ENCODE assay signal across 16 cellular contexts in the genomic region with DNA sequence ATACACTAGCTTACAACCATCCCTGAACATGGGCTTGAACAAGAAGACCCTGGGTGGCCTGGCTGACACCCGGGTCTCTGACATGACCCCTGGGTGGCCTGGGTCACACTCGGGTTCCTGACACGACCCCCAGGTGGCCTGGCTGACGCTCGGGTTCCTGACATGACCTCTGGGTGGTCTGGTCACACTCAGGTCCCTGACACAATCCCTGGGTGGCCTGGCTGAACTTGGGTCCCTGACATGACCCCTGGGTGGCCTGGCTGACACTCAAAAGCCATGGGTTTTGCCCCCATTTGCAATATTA. TPM values are rescaled to one million over a fixed set of nuclear protein-coding genes. Genes with fewer than 3 reads are reported as not detected.
DNase-seq lines count a peak whose midpoint lies in the region; ATAC-seq and TF ChIP-seq lines count a peak whose summit lies in the region.
"Had no signal": no experiment of that assay in that cellular context is flagged by ENCODE, and none has a peak within 500 bp of the region (broad histone marks: within the 10 kb centered on the region; RNA-seq: fewer than 3 reads in every experiment).

No MANE protein-coding gene starts in this region.

- peak overlapping the region; percentile 36 for H3K27ac ChIP-seq in CD4-positive, alpha-beta T cell (ENCODE audit: low read depth, low read length)
- H3K27ac ChIP-seq in uterus = no peak overlapping the region
- H3K27ac ChIP-seq: 22Rv1, Peyer's patch had no signal

- H3K36me3 ChIP-seq in uterus = no peaks in the 10 kb centered on the region

- H3K36me3 Mint-ChIP-seq in T-helper 1 cell treated with Interleukin-12 subunit alpha and Interleukin-12 subunit beta and Interleukin-4 antibody, amounts not matched to agents 30 μg/mL and 1 μg/mL, for 36 hours (ENCODE audit: low read depth) = peaks cover 53% of the 10 kb centered on the region
- peaks cover 72% of the 10 kb centered on the region for H3K36me3 Mint-ChIP-seq in CD4-positive, alpha-beta T cell (ENCODE audit: low read depth)
- peaks cover 31% of the 10 kb centered on the region for H3K36me3 Mint-ChIP-seq in activated naive CD8-positive, alpha-beta T cell treated with anti-CD3 and anti-CD28 coated beads, Interleukin-2, amount 10 ng/mL, durations not matched to agents 7 days and 5 days
- peaks cover 0 to 30% (median 8%) of the 10 kb centered on the region in 3 donors for H3K36me3 Mint-ChIP-seq in naive thymus-derived CD8-positive, alpha-beta T cell

- no peaks in the 10 kb centered on the region for H3K27me3 ChIP-seq in CD4-positive, alpha-beta T cell (ENCODE audit: control insufficient read depth, insufficient read depth, low read length)
- H3K27me3 ChIP-seq in uterus = no peaks in the 10 kb centered on the region
- H3K27me3 ChIP-seq: Peyer's patch had no signal

- peak overlapping the region; percentile 82 for H3K27ac Mint-ChIP-seq in T-helper 1 cell treated with Interleukin-12 subunit alpha and Interleukin-12 subunit beta and Interleukin-4 antibody, amounts not matched to agents 30 μg/mL and 1 μg/mL, for 36 hours
- peak overlapping the region; percentile 59 for H3K27ac Mint-ChIP-seq in CD4-positive, alpha-beta T cell
- peak overlapping the region; percentile 73 for H3K27ac Mint-ChIP-seq in activated naive CD8-positive, alpha-beta T cell treated with anti-CD3 and anti-CD28 coated beads, Interleukin-2, amount 10 ng/mL, durations not matched to agents 7 days and 5 days
- peak overlapping the region in 8 of 10 donors; percentile 46 to 85 (median 80) for H3K27ac Mint-ChIP-seq in naive thymus-derived CD8-positive, alpha-beta T cell

- no peak overlapping the region for H3K4me3 Mint-ChIP-seq in T-helper 1 cell treated with Interleukin-12 subunit alpha and Interleukin-12 subunit beta and Interleukin-4 antibody, amounts not matched to agents 30 μg/mL and 1 μg/mL, for 36 hours
- no peak overlapping the region for H3K4me3 Mint-ChIP-seq in CD4-positive, alpha-beta T cell
- no peak overlapping the region for H3K4me3 Mint-ChIP-seq in activated naive CD8-positive, alpha-beta T cell treated with anti-CD3 and anti-CD28 coated beads, Interleukin-2, amount 10 ng/mL, durations not matched to agents 7 days and 5 days
- H3K4me3 Mint-ChIP-seq in naive thymus-derived CD8-positive, alpha-beta T cell = no peak overlapping the region

- TF ChIP-seq CTCF in CD4-positive, alpha-beta T cell (IDR thresholded peaks at IDR 0.05) = no peak
- TF ChIP-seq CTCF in uterus (IDR thresholded peaks at IDR 0.05) = no peak

- DNase-seq in T-helper 1 cell (no peak), NCI-H1092 (lab: John Stamatoyannopoulos, UW) (no peak), DMS153 (lab: John Stamatoyannopoulos, UW) (no peak), uterus (no peak)
- no peak for DNase-seq in CD4-positive, alpha-beta T cell
- no peak for DNase-seq in activated naive CD8-positive, alpha-beta T cell treated with anti-CD3 and anti-CD28 coated beads, Interleukin-2, amount 10 ng/mL, durations not matched to agents 7 days and 5 days
- DNase-seq in naive thymus-derived CD8-positive, alpha-beta T cell = no peak
- DNase-seq: Kasumi-1, NCI-H1436, NCI-H2029 treated with DMSO at 0.1 percent for 48 hours, NCI-H510A treated with DMSO at 0.1 percent for 48 hours, Peyer's patch had no signal

- no peaks in the 10 kb centered on the region for H3K9me3 ChIP-seq in CD4-positive, alpha-beta T cell (ENCODE audit: control insufficient read depth, low read length)
- no peaks in the 10 kb centered on the region for H3K9me3 ChIP-seq in uterus
- H3K9me3 ChIP-seq: Peyer's patch had no signal

- intact Hi-C loops in CD4-positive, alpha-beta T cell (cut with DNase I, micrococcal nuclease) = no loop called here
- intact Hi-C loops in uterus (cut with DNase I; ENCODE audit: low total_unique reads) = no loop called here

- no peaks in the 10 kb centered on the region for H3K9me3 Mint-ChIP-seq in T-helper 1 cell treated with Interleukin-12 subunit alpha and Interleukin-12 subunit beta and Interleukin-4 antibody, amounts not matched to agents 30 μg/mL and 1 μg/mL, for 36 hours
- H3K9me3 Mint-ChIP-seq in CD4-positive, alpha-beta T cell = no peaks in the 10 kb centered on the region
- no peaks in the 10 kb centered on the region for H3K9me3 Mint-ChIP-seq in activated naive CD8-positive, alpha-beta T cell treated with anti-CD3 and anti-CD28 coated beads, Interleukin-2, amount 10 ng/mL, durations not matched to agents 7 days and 5 days
- no peaks in the 10 kb centered on the region for H3K9me3 Mint-ChIP-seq in naive thymus-derived CD8-positive, alpha-beta T cell

- CTCF ChIA-PET in CD4-positive, alpha-beta T cell (lab: Charles Lee) = no interaction called here

- no peaks in the 10 kb centered on the region for H3K4me1 ChIP-seq in uterus

- H3K27me3 Mint-ChIP-seq in T-helper 1 cell treated with Interleukin-12 subunit alpha and Interleukin-12 subunit beta and Interleukin-4 antibody, amounts not matched to agents 30 μg/mL and 1 μg/mL, for 36 hours (ENCODE audit: low read depth) = no peaks in the 10 kb centered on the region
- no peaks in the 10 kb centered on the region for H3K27me3 Mint-ChIP-seq in CD4-positive, alpha-beta T cell
- H3K27me3 Mint-ChIP-seq in activated naive CD8-positive, alpha-beta T cell treated with anti-CD3 and anti-CD28 coated beads, Interleukin-2, amount 10 ng/mL, durations not matched to agents 7 days and 5 days = no peaks in the 10 kb centered on the region
- no peaks in the 10 kb centered on the region for H3K27me3 Mint-ChIP-seq in naive thymus-derived CD8-positive, alpha-beta T cell

- peaks cover 39% of the 10 kb centered on the region for H3K4me1 Mint-ChIP-seq in T-helper 1 cell treated with Interleukin-12 subunit alpha and Interleukin-12 subunit beta and Interleukin-4 antibody, amounts not matched to agents 30 μg/mL and 1 μg/mL, for 36 hours (ENCODE audit: low read depth)
- H3K4me1 Mint-ChIP-seq in CD4-positive, alpha-beta T cell (ENCODE audit: low read depth) = peaks cover 47% of the 10 kb centered on the region
- peaks cover 34% of the 10 kb centered on the region for H3K4me1 Mint-ChIP-seq in activated naive CD8-positive, alpha-beta T cell treated with anti-CD3 and anti-CD28 coated beads, Interleukin-2, amount 10 ng/mL, durations not matched to agents 7 days and 5 days
- peaks cover 23 to 63% (median 55%) of the 10 kb centered on the region in 4 donors for H3K4me1 Mint-ChIP-seq in naive thymus-derived CD8-positive, alpha-beta T cell

- no peak for ATAC-seq in CD4-positive, alpha-beta T cell (ENCODE audit: poor library complexity)
- no peak for ATAC-seq in activated naive CD8-positive, alpha-beta T cell treated with anti-CD3 and anti-CD28 coated beads, Interleukin-2, amount 10 ng/mL, durations not matched to agents 7 days and 5 days (ENCODE audit: low read depth)
- ATAC-seq in naive thymus-derived CD8-positive, alpha-beta T cell = no peak
- ATAC-seq: HCT116 had no signal

- POLR2A ChIA-PET in CD4-positive, alpha-beta T cell (lab: Charles Lee) = no interaction called here
- POLR2A ChIA-PET in activated naive CD8-positive, alpha-beta T cell treated with anti-CD3 and anti-CD28 coated beads, Interleukin-2, amount 10 ng/mL, durations not matched to agents 7 days and 5 days (lab: Charles Lee) = no interaction called here
- POLR2A ChIA-PET in naive thymus-derived CD8-positive, alpha-beta T cell (lab: Charles Lee) = no interaction called here

- TF ChIP-seq POLR2A in uterus (IDR thresholded peaks at IDR 0.05) = no peak

- H3K4me3 ChIP-seq in uterus = no peak overlapping the region
- H3K4me3 ChIP-seq: Peyer's patch had no signal

RNA-seq across cellular contexts. Expression of a gene that starts 38.0 kb away (rescaled TPM):
- not detected for total RNA-seq in CD4-positive, alpha-beta T cell
- total RNA-seq in activated naive CD8-positive, alpha-beta T cell treated with anti-CD3 and anti-CD28 coated beads, Interleukin-2, amount 10 ng/mL, durations not matched to agents 7 days and 5 days = not detected
- total RNA-seq in naive thymus-derived CD8-positive, alpha-beta T cell = not detected
- not detected for polyA plus RNA-seq in naive thymus-derived CD8-positive, alpha-beta T cell
- not detected for total RNA-seq in uterus
- polyA plus RNA-seq: BJ had no signal

RNA-seq across cellular contexts. Expression of a gene that starts 52.2 kb away (rescaled TPM):
- total RNA-seq in CD4-positive, alpha-beta T cell = 10 to 100 TPM; 22.1 to 22.5 TPM
- 10 to 100 TPM; 30.6 to 38.8 TPM for total RNA-seq in activated naive CD8-positive, alpha-beta T cell treated with anti-CD3 and anti-CD28 coated beads, Interleukin-2, amount 10 ng/mL, durations not matched to agents 7 days and 5 days
- 10 to 100 TPM; 24.0 to 29.9 TPM for total RNA-seq in naive thymus-derived CD8-positive, alpha-beta T cell
- 10 to 100 TPM; 21.8 to 25.6 (median 23.0) TPM for polyA plus RNA-seq in naive thymus-derived CD8-positive, alpha-beta T cell
- 10 to 100 TPM in 3 of 4 donors, 1 to 10 TPM in 1; 7.7 to 37.7 (median 18.6) TPM for total RNA-seq in uterus
